Comparison of ENCODE assay signal across 25 cellular contexts in genomic region chr11:83280256-83280655, GRCh38. TPM values are rescaled to one million over a fixed set of nuclear protein-coding genes. Genes with fewer than 3 reads are reported as not detected.
DNase-seq lines count a peak whose midpoint lies in the region; ATAC-seq, FAIRE-seq and TF ChIP-seq lines count a peak whose summit lies in the region.
"Had no signal": no experiment of that assay in that cellular context is flagged by ENCODE, and none has a peak within 500 bp of the region (broad histone marks: within the 10 kb centered on the region; RNA-seq: fewer than 3 reads in every experiment).

No MANE protein-coding gene starts in this region.

- no peaks in the 10 kb centered on the region for H3K9me3 ChIP-seq in A673 (ENCODE audit: low read depth, low read length, poor library complexity, severe bottlenecking)
- H3K9me3 ChIP-seq in astrocyte (ENCODE audit: insufficient read depth, low read depth, low read length): no peaks in the 10 kb centered on the region
- H3K9me3 ChIP-seq: Peyer's patch, SJCRH30 had no signal

- FAIRE-seq in astrocyte (lab: Jason Lieb, UNC) (no peak), islet of Langerhans (lab: Jason Lieb, UNC) (peak; percentile 83)
- FAIRE-seq: HTR-8/SVneo had no signal

- H3K9me3 Mint-ChIP-seq in HFFc6 (no peaks in the 10 kb centered on the region), astrocyte (ENCODE audit: unreplicated experiment) (no peaks in the 10 kb centered on the region)
- H3K9me3 Mint-ChIP-seq: CD8-positive, alpha-beta T cell had no signal

- H3K4me3 ChIP-seq in A673 (ENCODE audit: low read depth, low read length, poor library complexity, severe bottlenecking) (no peak overlapping the region), astrocyte (ENCODE audit: insufficient read depth, low read depth, low read length) (no peak overlapping the region)
- H3K4me3 ChIP-seq: Peyer's patch, SJCRH30 had no signal

- H3K27ac Mint-ChIP-seq in HFFc6 (no peak overlapping the region; the same call in 1 of the 2 replicates), astrocyte (ENCODE audit: unreplicated experiment) (no peak overlapping the region)
- H3K27ac Mint-ChIP-seq: CD8-positive, alpha-beta T cell had no signal

- H4K20me1 ChIP-seq in astrocyte (ENCODE audit: insufficient read depth, low read length): peaks cover 9% of the 10 kb centered on the region

- H3K4me1 ChIP-seq in A673 (ENCODE audit: insufficient read depth, low read length, poor library complexity, severe bottlenecking) (peaks cover 43% of the 10 kb centered on the region), astrocyte (ENCODE audit: insufficient read depth, low read length) (peaks cover 18% of the 10 kb centered on the region)

- H3K4me3 Mint-ChIP-seq in HFFc6 (0 out of 2 replicates have a peak overlapping the region, but pooled peaks have one; percentile 1), astrocyte (ENCODE audit: unreplicated experiment) (no peak overlapping the region)
- H3K4me3 Mint-ChIP-seq: CD8-positive, alpha-beta T cell had no signal

- POLR2A ChIA-PET in A673 (lab: Charles Lee; ENCODE audit: low non-redundant PET): no interaction called here

- H3K4me2 ChIP-seq in astrocyte (ENCODE audit: low read length): peak overlapping the region; percentile 16
- H3K4me2 ChIP-seq: KMS-11 had no signal

- peaks cover 51% of the 10 kb centered on the region for H3K79me2 ChIP-seq in astrocyte (ENCODE audit: insufficient read depth, low read length)

- CTCF ChIA-PET in A673 (lab: Charles Lee): no interaction called here

- H3K4me1 Mint-ChIP-seq in HFFc6 (ENCODE audit: low read depth) (peaks cover 65% of the 10 kb centered on the region), astrocyte (ENCODE audit: low read depth, unreplicated experiment) (peaks cover 24% of the 10 kb centered on the region)

- no peak for DNase-seq in A673 (ENCODE audit: low spot score)
- DNase-seq in HFFc6: no peak
- peak; percentile 46 for DNase-seq in astrocyte (ENCODE audit: low read depth)
- DNase-seq in NK-92 (lab: John Stamatoyannopoulos, UW; ENCODE audit: unreplicated experiment): no peak
- no peak for DNase-seq in pons (ENCODE audit: low spot score)
- DNase-seq: AML-193; C1 segment of cervical spinal cord; CD8-positive, alpha-beta T cell; DMS153; GF-D8; NCI-H1105 treated with DMSO at 0.1 percent for 48 hours; NCI-H1694; NCI-H2081; NCI-H2171; NCI-H345; NCI-H524; NCI-H774; Peyer's patch; SJCRH30 had no signal

- BruUV-seq in A673 (replicated peaks; lab: Mats Ljungman, UMichigan): no TSS peak

- H3K36me3 ChIP-seq in A673 (ENCODE audit: insufficient read depth, low read length, poor library complexity, severe bottlenecking): peaks cover 35% of the 10 kb centered on the region
- peaks cover 13% of the 10 kb centered on the region for H3K36me3 ChIP-seq in astrocyte (ENCODE audit: insufficient read depth, low read length)

- no peak overlapping the region for H2AFZ ChIP-seq in astrocyte (ENCODE audit: low read depth, low read length)

- no peaks in the 10 kb centered on the region for H3K27me3 Mint-ChIP-seq in HFFc6 (ENCODE audit: insufficient read depth)
- H3K27me3 Mint-ChIP-seq in astrocyte (ENCODE audit: low read depth, unreplicated experiment): no peaks in the 10 kb centered on the region

- no peaks in the 10 kb centered on the region for H3K27me3 ChIP-seq in A673 (replicated peaks; ENCODE audit: insufficient read depth, low read depth, low read length, poor library complexity)
- H3K27me3 ChIP-seq in astrocyte (ENCODE audit: insufficient read depth, low read length): no peaks in the 10 kb centered on the region
- H3K27me3 ChIP-seq: Peyer's patch, SJCRH30 had no signal

- H3K36me3 Mint-ChIP-seq in HFFc6 (ENCODE audit: low read depth) (peaks cover 18% of the 10 kb centered on the region), astrocyte (ENCODE audit: low read depth, unreplicated experiment) (peaks cover 2% of the 10 kb centered on the region)

- no peak overlapping the region for H3K9ac ChIP-seq in astrocyte (ENCODE audit: low read length)
- H3K9ac ChIP-seq: KMS-11 had no signal

- intact Hi-C loops in A673 (cut with micrococcal nuclease; ENCODE audit: unreplicated experiment): no loop called here

- ATAC-seq in HG02938 (IDR thresholded peaks at IDR 0.05; ENCODE audit: unreplicated experiment): no peak
- ATAC-seq in HG03175 (IDR thresholded peaks at IDR 0.05; ENCODE audit: unreplicated experiment): no peak
- ATAC-seq: CD8-positive, alpha-beta T cell had no signal

- TF ChIP-seq CTCF in A673 (conservative IDR thresholded peaks at IDR 0.05; ENCODE audit: low read depth, low read length): no peak
- TF ChIP-seq CTCF in HFFc6 (IDR thresholded peaks at IDR 0.05): no peak
- TF ChIP-seq CTCF in astrocyte (IDR thresholded peaks at IDR 0.05; ENCODE audit: insufficient read depth, low read depth, low read length): no peak

- H3K27ac ChIP-seq in A673 (ENCODE audit: low read depth, low read length, poor library complexity, severe bottlenecking): peak overlapping the region; percentile 38
- no peak overlapping the region for H3K27ac ChIP-seq in astrocyte (ENCODE audit: low read depth, low read length)
- H3K27ac ChIP-seq: 22Rv1, KMS-11, Peyer's patch, SJCRH30 had no signal

RNA-seq across cellular contexts. Expression of gene CCDC90B, which starts 5.9 kb away (rescaled TPM):
- total RNA-seq in A673 (2021) (51.2 and 51.6 TPM in 2 replicates), astrocyte (67.5 and 68.0 TPM in 2 replicates)
- 10 to 100 TPM; 44.0 to 57.9 (median 50.2) TPM for total RNA-seq in HFFc6 (2021; fragmentation: NEBNext Ultra II Directional; extraction: Animal tissue kit (Norgen Biotek cat#: 25700))
